Comparison of ENCODE assay signal across 11 cellular contexts in genomic region chr16:68370921-68371651, GRCh38.
DNase-seq lines count a peak whose midpoint lies in the region; FAIRE-seq and TF ChIP-seq lines count a peak whose summit lies in the region.
"Had no signal": no experiment of that assay in that cellular context is flagged by ENCODE, and none has a peak within 500 bp of the region (broad histone marks: within the 10 kb centered on the region; RNA-seq: fewer than 3 reads in every experiment).

No MANE protein-coding gene starts in this region.

- H3K4me3 ChIP-seq in OCI-LY7 (ENCODE audit: low read depth, low read length, poor library complexity, severe bottlenecking), result no peak overlapping the region
- H3K4me3 ChIP-seq: smooth muscle cell had no signal

- no peak for TF ChIP-seq POLR2A in GM12892 (IDR thresholded peaks at IDR 0.05; ENCODE audit: low read depth, low read length)

- peaks cover 25% of the 10 kb centered on the region for H3K4me1 ChIP-seq in OCI-LY7 (ENCODE audit: insufficient read depth, low read length, poor library complexity, severe bottlenecking)

- peak; percentile 74 for DNase-seq in activated gamma-delta T cell treated with Interleukin-2 at 50 U/mL for 16 hours
- no peak for DNase-seq in activated gamma-delta T cell (lab: John Stamatoyannopoulos, UW)
- DNase-seq in OCI-LY7 (ENCODE audit: low spot score), result peak; percentile 69
- peak; percentile 45 for DNase-seq in activated naive CD4-positive, alpha-beta T cell treated with anti-CD3 and anti-CD28 coated beads for 36 hours
- DNase-seq in stimulated activated CD8-positive, alpha-beta memory T cell treated with anti-CD3 and anti-CD28 coated beads, Interleukin-7, amount 100 ng/mL, for 1 hour (ENCODE audit: low read depth in 2 of 2), result peak; percentile 15 to 19
- no peak for DNase-seq in LoVo (ENCODE audit: low spot score)
- DNase-seq in HK-2 (ENCODE audit: unreplicated experiment), result no peak
- no peak for DNase-seq in GM12892 (ENCODE audit: insufficient read length)
- DNase-seq: left colon had no signal

- H3K9me3 Mint-ChIP-seq in activated naive CD4-positive, alpha-beta T cell treated with anti-CD3 and anti-CD28 coated beads for 36 hours, result no peaks in the 10 kb centered on the region

- no peak overlapping the region for H3K27ac ChIP-seq in OCI-LY7 (ENCODE audit: low read depth, low read length, poor library complexity, severe bottlenecking)
- H3K27ac ChIP-seq: neutrophil had no signal

- H3K4me1 Mint-ChIP-seq in activated naive CD4-positive, alpha-beta T cell treated with anti-CD3 and anti-CD28 coated beads for 36 hours (ENCODE audit: low read depth), result peaks cover 34% of the 10 kb centered on the region

- no peak overlapping the region for H3K4me2 ChIP-seq in OCI-LY7 (ENCODE audit: low read length)
- H3K4me2 ChIP-seq: smooth muscle cell had no signal

- H3K4me3 Mint-ChIP-seq in activated naive CD4-positive, alpha-beta T cell treated with anti-CD3 and anti-CD28 coated beads for 36 hours, result no peak overlapping the region

- intact Hi-C loops in OCI-LY7 (cut with micrococcal nuclease; ENCODE audit: unreplicated experiment), result no loop called here
- intact Hi-C loops in activated naive CD4-positive, alpha-beta T cell treated with anti-CD3 and anti-CD28 coated beads for 36 hours (cut with micrococcal nuclease), result no loop called here

- no peaks in the 10 kb centered on the region for H3K9me2 ChIP-seq in OCI-LY7 (ENCODE audit: insufficient read depth, low read length)

- no peak for FAIRE-seq in GM12892 (lab: Jason Lieb, UNC)

- H4K20me1 ChIP-seq in OCI-LY7 (ENCODE audit: insufficient read depth, low read length), result no peaks in the 10 kb centered on the region

- H3K9me3 ChIP-seq in OCI-LY7 (ENCODE audit: low read length), result no peaks in the 10 kb centered on the region
- H3K9me3 ChIP-seq: neutrophil had no signal

- BruUV-seq in OCI-LY7 (replicated peaks; lab: Mats Ljungman, UMichigan), result no TSS peak

- peaks cover 3% of the 10 kb centered on the region for H3K27me3 Mint-ChIP-seq in activated naive CD4-positive, alpha-beta T cell treated with anti-CD3 and anti-CD28 coated beads for 36 hours (ENCODE audit: low read depth)

- no peak for TF ChIP-seq CTCF in OCI-LY7 (conservative IDR thresholded peaks at IDR 0.05; ENCODE audit: low read length)

- H3K36me3 Mint-ChIP-seq in activated naive CD4-positive, alpha-beta T cell treated with anti-CD3 and anti-CD28 coated beads for 36 hours (ENCODE audit: low read depth), result no peaks in the 10 kb centered on the region

- H3K36me3 ChIP-seq in OCI-LY7 (ENCODE audit: insufficient read depth, low read length), result no peaks in the 10 kb centered on the region
- H3K36me3 ChIP-seq: neutrophil had no signal

- POLR2A ChIA-PET in OCI-LY7 (lab: Charles Lee), result interaction anchor here (0.6 kb wide), 1 partner anchor 68 kb away, joined by 3 read pairs; no protein-coding TSS in a partner anchor

- CTCF ChIA-PET in OCI-LY7 (lab: Charles Lee; ENCODE audit: unreplicated experiment), result interaction anchor here (0.6 kb wide), 1 partner anchor 21 kb away, joined by 3 read pairs; no protein-coding TSS in a partner anchor
- CTCF ChIA-PET in activated naive CD4-positive, alpha-beta T cell treated with anti-CD3 and anti-CD28 coated beads for 36 hours (lab: Charles Lee), result interaction anchor here (0.5 to 1.3 kb wide), 5 partner anchors 14 to 780 kb away, joined by 3 to 4 read pairs (median 4); no protein-coding TSS in a partner anchor

- H3K27ac Mint-ChIP-seq in activated naive CD4-positive, alpha-beta T cell treated with anti-CD3 and anti-CD28 coated beads for 36 hours, result no peak overlapping the region

- no peaks in the 10 kb centered on the region for H3K79me2 ChIP-seq in OCI-LY7 (ENCODE audit: insufficient read depth, low read depth, low read length)

- H2AFZ ChIP-seq in OCI-LY7 (ENCODE audit: low read length), result no peak overlapping the region

Comparison
In these comparisons a context has a peak if more than half of its experiments do, and no peak if none do; other contexts are left out.
1. DNase-seq: peak in activated gamma-delta T cell treated with Interleukin-2 at 50 U/mL for 16 hours (single experiment), OCI-LY7 (single experiment), activated naive CD4-positive, alpha-beta T cell treated with anti-CD3 and anti-CD28 coated beads for 36 hours (single experiment) and stimulated activated CD8-positive, alpha-beta memory T cell treated with anti-CD3 and anti-CD28 coated beads, Interleukin-7, amount 100 ng/mL, for 1 hour (2 of 2); none in activated gamma-delta T cell (single experiment), LoVo (single experiment), HK-2 (single experiment) and GM12892 (single experiment).